ENCODE assay signal across 10 cellular contexts in the genomic region with DNA sequence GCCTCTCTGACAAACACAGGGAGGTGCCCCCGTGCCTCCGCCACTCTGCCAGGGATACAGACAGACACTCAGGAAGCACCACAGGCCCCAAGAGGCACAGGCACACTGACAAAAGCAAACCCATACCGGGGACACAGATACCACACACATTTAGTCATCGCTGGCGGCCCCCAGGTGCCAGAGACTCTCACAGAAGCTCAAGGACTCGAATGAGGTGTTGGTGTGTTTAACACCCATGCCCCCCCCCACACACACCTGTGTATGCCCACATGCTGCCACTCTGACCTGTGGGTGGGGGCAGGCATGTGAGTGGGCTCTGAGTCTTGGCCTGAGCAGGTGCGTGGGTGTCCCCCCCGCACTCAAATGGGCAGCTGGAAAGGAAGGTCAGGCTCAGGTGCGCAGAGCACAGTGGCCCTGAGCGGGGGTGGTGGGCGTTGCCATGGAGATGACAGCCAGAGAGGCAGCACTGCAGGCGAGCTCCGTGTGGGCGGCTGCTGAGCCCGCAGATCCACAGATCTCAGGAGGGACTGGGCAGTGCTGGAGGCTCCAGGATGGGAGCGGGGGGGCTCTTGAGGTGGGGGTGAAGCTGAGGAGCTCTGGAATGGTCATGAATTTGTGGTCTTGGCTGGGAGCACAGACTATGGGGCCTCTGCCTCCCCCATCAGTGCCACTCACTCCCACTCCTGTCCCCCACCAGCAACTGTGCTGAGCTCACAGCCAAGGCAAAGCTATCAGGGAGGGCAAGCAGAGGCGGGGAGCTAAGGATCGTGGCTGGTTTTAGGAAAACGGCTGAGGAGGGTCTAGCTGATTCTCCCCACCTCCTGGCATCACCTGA.
DNase-seq lines count a peak whose midpoint lies in the region; ATAC-seq, FAIRE-seq and TF ChIP-seq lines count a peak whose summit lies in the region.
"Had no signal": no experiment of that assay in that cellular context is flagged by ENCODE, and none has a peak within 500 bp of the region (broad histone marks: within the 10 kb centered on the region; RNA-seq: fewer than 3 reads in every experiment).

No MANE protein-coding gene starts in this region.

- H2AFZ ChIP-seq in H1 (ENCODE audit: low read length) = no peak overlapping the region

- no peak overlapping the region for H3K4ac ChIP-seq in H1 (replicated peaks; ENCODE audit: insufficient read length, low read depth, low read length)

- peaks cover 0 to 1% of the 10 kb centered on the region in 2 experiments for H4K20me1 ChIP-seq in H1 (replicated peaks in 1 of 2; ENCODE audit: control insufficient read depth in 1 of 2, insufficient read depth in 2 of 2, low read length in 2 of 2)

- no peak overlapping the region for H3K4me3 ChIP-seq in left ventricle myocardium inferior
- no peak overlapping the region for H3K4me3 ChIP-seq in right atrium auricular region
- H3K4me3 ChIP-seq in H1 (ENCODE audit: extremely low read depth in 1 of 4, insufficient read depth in 2 of 4, low read depth in 3 of 4, low read length in 4 of 4) = no peak overlapping the region
- H3K4me3 ChIP-seq in colonic mucosa = no peak overlapping the region

- TF ChIP-seq POLR2A in H1 (IDR thresholded peaks at IDR 0.05; ENCODE audit: control extremely low read depth in 1 of 2, low read depth in 2 of 2, low read length in 2 of 2) = no peak

- no peak overlapping the region for H3K56ac ChIP-seq in H1 (replicated peaks; ENCODE audit: insufficient read length, low read depth, low read length)

- peak overlapping the region in 1 of 2 experiments; percentile 32; a peak in 2 of 4 replicates for H3K4me2 ChIP-seq in H1 (ENCODE audit: insufficient read depth in 1 of 2, low read depth in 2 of 2, low read length in 2 of 2)

- H3K27ac ChIP-seq in left ventricle myocardium inferior (replicated peaks) (peak overlapping the region; percentile 78), right atrium auricular region (no peak overlapping the region), H1 (ENCODE audit: low read depth, low read length) (no peak overlapping the region), temporal lobe (ENCODE audit: low read depth, low read length) (peak overlapping the region; percentile 44), colonic mucosa (no peak overlapping the region)

- no peak for DNase-seq in left ventricle myocardium inferior
- DNase-seq in right atrium auricular region (ENCODE audit: low spot score) = no peak
- DNase-seq in NCI-H345 treated with DMSO at 0.1 percent for 48 hours (lab: John Stamatoyannopoulos, UW; ENCODE audit: unreplicated experiment) = peak; percentile 49
- no peak for DNase-seq in H1 (ENCODE audit: low read depth in 1 of 2, low spot score in 2 of 2)
- no peak for DNase-seq in colonic mucosa
- DNase-seq in globus pallidus (ENCODE audit: low spot score) = no peak

- no peak overlapping the region for H3K23ac ChIP-seq in H1 (ENCODE audit: insufficient read length)

- H3K79me2 ChIP-seq in H1 (ENCODE audit: control insufficient read depth in 1 of 2, insufficient read depth in 2 of 2, low read length in 2 of 2) = no peaks in the 10 kb centered on the region

- no peaks in the 10 kb centered on the region for H3K79me1 ChIP-seq in H1 (ENCODE audit: low read depth, low read length)

- H4K8ac ChIP-seq in H1 (ENCODE audit: extremely low read depth, insufficient read depth, low read length) = no peak overlapping the region

- no peak overlapping the region for H3K18ac ChIP-seq in H1 (ENCODE audit: extremely low read depth, low read length)

- H2BK15ac ChIP-seq in H1 (ENCODE audit: low read length) = no peak overlapping the region

- no peak overlapping the region for H2BK20ac ChIP-seq in H1 (ENCODE audit: low read length)

- H2BK120ac ChIP-seq in H1 (replicated peaks; ENCODE audit: low read depth, low read length) = no peak overlapping the region

- H3K36me3 ChIP-seq in left ventricle myocardium inferior = no peaks in the 10 kb centered on the region
- no peaks in the 10 kb centered on the region for H3K36me3 ChIP-seq in right atrium auricular region
- no peaks in the 10 kb centered on the region for H3K36me3 ChIP-seq in H1 (ENCODE audit: control insufficient read depth in 2 of 4, insufficient read depth in 4 of 4, low read length in 3 of 4)
- no peaks in the 10 kb centered on the region for H3K36me3 ChIP-seq in colonic mucosa

- no peak overlapping the region for H2AK5ac ChIP-seq in H1 (ENCODE audit: low read depth, low read length)

- CTCF ChIA-PET in H1 (lab: Charles Lee; ENCODE audit: partially characterized antibody) = interaction anchor here (0.5 to 6.9 kb wide), 64 partner anchors 9 to 633 kb away, joined by 3 to 103 read pairs (median 5); a partner anchor contains a TSS

- WGBS in H1 (ENCODE audit: extremely low coverage in 1 of 2, insufficient coverage in 1 of 2, insufficient read length in 1 of 2, insufficient replicate concordance in 2 of 2, low coverage in 1 of 2, low lambda C conversion rate in 2 of 2, missing lambda C conversion rate in 1 of 2), 2 experiments = 69% methylated on average over 19 of the region's 19 CpGs; no CpG with 5 or more reads in 1 of the 2 experiments

- TF ChIP-seq CTCF in left ventricle myocardium inferior (IDR thresholded peaks at IDR 0.05; ENCODE audit: borderline replicate concordance) (no peak), right atrium auricular region (IDR thresholded peaks at IDR 0.05) (no peak), H1 (IDR thresholded peaks at IDR 0.05; ENCODE audit: control extremely low read depth in 1 of 3, insufficient read depth in 1 of 3, low read depth in 1 of 3, low read length in 3 of 3) (no peak), colonic mucosa (IDR thresholded peaks at IDR 0.05) (no peak)

- H3K14ac ChIP-seq in H1 (ENCODE audit: insufficient read length) = no peak overlapping the region

- H3K27me3 ChIP-seq in left ventricle myocardium inferior (ENCODE audit: low read depth) (no peaks in the 10 kb centered on the region), right atrium auricular region (no peaks in the 10 kb centered on the region), H1 (replicated peaks in 1 of 4; ENCODE audit: control insufficient read depth in 3 of 4, extremely low read depth in 1 of 4, insufficient read depth in 3 of 4, low read length in 3 of 4) (peaks cover 0 to 2% (median under 1%) of the 10 kb centered on the region in 4 experiments; a peak in 1 of 7 replicates), colonic mucosa (no peaks in the 10 kb centered on the region)

- ATAC-seq in GM18868 (IDR thresholded peaks at IDR 0.05; ENCODE audit: unreplicated experiment) = no peak

- no peak for FAIRE-seq in H1 (lab: Jason Lieb, UNC)
- FAIRE-seq: H54, TTC549 had no signal

- H3K9me3 ChIP-seq in left ventricle myocardium inferior (replicated peaks) (no peaks in the 10 kb centered on the region), right atrium auricular region (no peaks in the 10 kb centered on the region), H1 (ENCODE audit: insufficient read depth in 2 of 2, low read depth in 1 of 2, low read length in 1 of 2) (no peaks in the 10 kb centered on the region), colonic mucosa (no peaks in the 10 kb centered on the region)

- H2BK12ac ChIP-seq in H1 (ENCODE audit: low read depth, low read length) = peak overlapping the region; percentile 53; the same call in 1 of the 2 replicates

- H2BK5ac ChIP-seq in H1 (ENCODE audit: low read depth, low read length) = no peak overlapping the region

- TF ChIP-seq RAD21 in H1 (IDR thresholded peaks at IDR 0.05 in 1 of 2, conservative IDR thresholded peaks at IDR 0.05 in 1 of 2; ENCODE audit: low read depth in 2 of 2, low read length in 2 of 2) = no peak

- H4K5ac ChIP-seq in H1 (ENCODE audit: insufficient read length, low read depth, low read length) = no peak overlapping the region

- intact Hi-C loops in left ventricle myocardium inferior (cut with micrococcal nuclease) (no loop called here), colonic mucosa (cut with DNase I) (no loop called here)

- no peaks in the 10 kb centered on the region for H3K23me2 ChIP-seq in H1 (ENCODE audit: low read depth, low read length)

- no peak overlapping the region for H4K91ac ChIP-seq in H1 (replicated peaks; ENCODE audit: insufficient read length, low read length)

- POLR2A ChIA-PET in H1 (lab: Charles Lee; ENCODE audit: partially characterized antibody) = interaction anchor here (0.6 to 1.6 kb wide), 6 partner anchors 11 to 251 kb away, joined by 3 to 6 read pairs (median 3); a partner anchor contains a TSS

- H3K9ac ChIP-seq in H1 (replicated peaks in 1 of 4; ENCODE audit: extremely low read depth in 1 of 4, low read depth in 3 of 4, low read length in 3 of 4) (no peak overlapping the region), colonic mucosa (ENCODE audit: low read depth in 2 of 2, low read length in 2 of 2) (no peak overlapping the region)

- no peak for TF ChIP-seq EP300 in H1 (IDR thresholded peaks at IDR 0.05; ENCODE audit: borderline replicate concordance in 1 of 2, low read depth in 2 of 2, low read length in 2 of 2)

- H3K4me1 ChIP-seq in left ventricle myocardium inferior = peaks cover 48% of the 10 kb centered on the region
- H3K4me1 ChIP-seq in right atrium auricular region = peaks cover 0 to 56% of the 10 kb centered on the region in 2 donors
- H3K4me1 ChIP-seq in H1 (replicated peaks in 1 of 4; ENCODE audit: control insufficient read depth in 3 of 4, insufficient read depth in 4 of 4, low read length in 3 of 4) = peaks cover 0 to 29% (median 22%) of the 10 kb centered on the region in 4 experiments; a peak in 6 of 7 replicates
- no peaks in the 10 kb centered on the region for H3K4me1 ChIP-seq in colonic mucosa

TF ChIP-seq in H1, 55 proteins besides CTCF, POLR2A, EP300 and RAD21:
- peak; percentile 93 for TF ChIP-seq EGR1 (IDR thresholded peaks at IDR 0.05; ENCODE audit: borderline replicate concordance, low read depth, low read length)
- TF ChIP-seq, protein P1, sequence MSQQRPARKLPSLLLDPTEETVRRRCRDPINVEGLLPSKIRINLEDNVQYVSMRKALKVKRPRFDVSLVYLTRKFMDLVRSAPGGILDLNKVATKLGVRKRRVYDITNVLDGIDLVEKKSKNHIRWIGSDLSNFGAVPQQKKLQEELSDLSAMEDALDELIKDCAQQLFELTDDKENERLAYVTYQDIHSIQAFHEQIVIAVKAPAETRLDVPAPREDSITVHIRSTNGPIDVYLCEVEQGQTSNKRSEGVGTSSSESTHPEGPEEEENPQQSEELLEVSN (IDR thresholded peaks at IDR 0.05) = no peak

Comparison
In these comparisons a context has a peak if more than half of its experiments do, and no peak if none do; other contexts are left out.
1. H3K27ac ChIP-seq: peak in left ventricle myocardium inferior (single experiment) and temporal lobe (single experiment); none in right atrium auricular region (0 of 2), H1 (single experiment) and colonic mucosa (single experiment).